18 cellular contexts compared by ENCODE assay signal in genomic region chr11:67538306-67538705, GRCh38. TPM values are rescaled to one million over a fixed set of nuclear protein-coding genes. Genes with fewer than 3 reads are reported as not detected.
DNase-seq lines count a peak whose midpoint lies in the region; ATAC-seq and TF ChIP-seq lines count a peak whose summit lies in the region.
"Had no signal": no experiment of that assay in that cellular context is flagged by ENCODE, and none has a peak within 500 bp of the region (broad histone marks: within the 10 kb centered on the region; RNA-seq: fewer than 3 reads in every experiment).

No MANE protein-coding gene starts in this region.

- peaks cover 17% of the 10 kb centered on the region for H3K9me3 ChIP-seq in mucosa of descending colon

- H3K36me3 Mint-ChIP-seq in HFFc6 (ENCODE audit: low read depth): peaks cover 7% of the 10 kb centered on the region; the same call in 1 of the 2 replicates
- H3K36me3 Mint-ChIP-seq: CD14-positive monocyte had no signal

- peak; percentile 23 for DNase-seq in EL
- DNase-seq in HFFc6: peak; percentile 29
- DNase-seq in cardiac fibroblast (ENCODE audit: low read depth in 2 of 2): peak; percentile 12 to 29
- DNase-seq in sciatic nerve (ENCODE audit: low spot score): no peak
- no peak for DNase-seq in epidermal melanocyte (ENCODE audit: insufficient read length, low spot score)
- no peak for DNase-seq in mucosa of descending colon
- DNase-seq in NCI-H1930 (lab: John Stamatoyannopoulos, UW): no peak
- DNase-seq: H7, NCI-H1092 treated with DMSO at 0.1 percent for 48 hours, NCI-H1436 treated with DMSO at 0.1 percent for 48 hours, NCI-H2029, NCI-H524 treated with DMSO at 0.1 percent for 48 hours, OCI-M1 had no signal

- no peak overlapping the region for H3K4me3 Mint-ChIP-seq in HFFc6
- H3K4me3 Mint-ChIP-seq: B cell, CD14-positive monocyte had no signal

- H3K4me3 ChIP-seq in cardiac fibroblast (replicated peaks in 1 of 2; ENCODE audit: low read depth in 2 of 2, low read length in 2 of 2) (no peak overlapping the region), mucosa of descending colon (no peak overlapping the region)

- H3K4me1 Mint-ChIP-seq in HFFc6 (ENCODE audit: low read depth): peaks cover 8% of the 10 kb centered on the region; the same call in 1 of the 2 replicates
- H3K4me1 Mint-ChIP-seq: B cell, CD14-positive monocyte had no signal

- TF ChIP-seq CTCF in HFFc6 (IDR thresholded peaks at IDR 0.05) (no peak), cardiac fibroblast (IDR thresholded peaks at IDR 0.05; ENCODE audit: low read depth, low read length) (no peak), mucosa of descending colon (IDR thresholded peaks at IDR 0.05) (no peak)

- peaks cover 7% of the 10 kb centered on the region for H3K4me1 ChIP-seq in mucosa of descending colon (ENCODE audit: low read depth)

- intact Hi-C loops in sciatic nerve (cut with DNase I): no loop called here
- intact Hi-C loops in mucosa of descending colon (cut with DNase I, micrococcal nuclease): no loop called here

- peaks cover 5% of the 10 kb centered on the region for H3K27me3 Mint-ChIP-seq in HFFc6 (ENCODE audit: insufficient read depth)

- no peaks in the 10 kb centered on the region for H3K36me3 ChIP-seq in mucosa of descending colon (ENCODE audit: low read depth)

- H3K27ac Mint-ChIP-seq in HFFc6: no peak overlapping the region
- H3K27ac Mint-ChIP-seq: B cell, CD14-positive monocyte had no signal

- ATAC-seq in sciatic nerve: peak; percentile 49
- no peak for ATAC-seq in mucosa of descending colon
- ATAC-seq in GM18498 (IDR thresholded peaks at IDR 0.05; ENCODE audit: unreplicated experiment): no peak

- peaks cover 23% of the 10 kb centered on the region for H3K9me3 Mint-ChIP-seq in HFFc6

RNA-seq across cellular contexts. Expression of gene CABP2, which starts 15.1 kb away (rescaled TPM):
- total RNA-seq in HFFc6 (2021; fragmentation: NEBNext Ultra II Directional; extraction: Animal tissue kit (Norgen Biotek cat#: 25700)): not detected
- total RNA-seq in sciatic nerve (not detected), mucosa of descending colon (not detected)
- total RNA-seq: B cell, Daoy, H7, HepG2 had no signal

RNA-seq across cellular contexts. Expression of gene CDK2AP2, which starts 30.3 kb away (rescaled TPM):
- 10 to 100 TPM; 29.3 to 36.0 (median 31.5) TPM for total RNA-seq in HFFc6 (2021; fragmentation: NEBNext Ultra II Directional; extraction: Animal tissue kit (Norgen Biotek cat#: 25700))
- 73.6 TPM for total RNA-seq in sciatic nerve
- total RNA-seq in mucosa of descending colon: 10 to 100 TPM; 63.5 to 81.3 (median 79.3) TPM

RNA-seq across cellular contexts. Expression of gene PITPNM1, which starts 33.1 kb away (rescaled TPM):
- total RNA-seq in HFFc6 (2021; fragmentation: NEBNext Ultra II Directional; extraction: Animal tissue kit (Norgen Biotek cat#: 25700)): 10 to 100 TPM; 19.6 to 30.3 (median 23.5) TPM
- 80.0 TPM for total RNA-seq in sciatic nerve
- total RNA-seq in mucosa of descending colon: 100 to 1,000 TPM in 1 of 3 donors, 10 to 100 TPM in 2; 59.6 to 104 (median 83.7) TPM

RNA-seq across cellular contexts. Expression of gene GSTP1, which starts 45.3 kb away (rescaled TPM):
- 100 to 1,000 TPM; 497 to 569 (median 512) TPM for total RNA-seq in HFFc6 (2021; fragmentation: NEBNext Ultra II Directional; extraction: Animal tissue kit (Norgen Biotek cat#: 25700))
- total RNA-seq in sciatic nerve (329 TPM), mucosa of descending colon (100 to 1,000 TPM; 284 to 441 (median 325) TPM)
- total RNA-seq: HepG2 had no signal

RNA-seq across cellular contexts. Expression of gene AIP, which starts 55.5 kb away (rescaled TPM):
- total RNA-seq in HFFc6 (2021; fragmentation: NEBNext Ultra II Directional; extraction: Animal tissue kit (Norgen Biotek cat#: 25700)): 10 to 100 TPM; 53.0 to 59.4 (median 55.1) TPM
- total RNA-seq in sciatic nerve (72.0 TPM), mucosa of descending colon (10 to 100 TPM; 33.7 to 84.9 (median 52.2) TPM)

Comparison
In these comparisons a context has a peak if more than half of its experiments do, and no peak if none do; other contexts are left out.
1. DNase-seq: peak in EL (single experiment), HFFc6 (single experiment) and cardiac fibroblast (2 of 2); none in sciatic nerve (single experiment), epidermal melanocyte (single experiment), mucosa of descending colon (0 of 3) and NCI-H1930 (0 of 2).